1 cellular context compared by ENCODE assay signal in the genomic region with DNA sequence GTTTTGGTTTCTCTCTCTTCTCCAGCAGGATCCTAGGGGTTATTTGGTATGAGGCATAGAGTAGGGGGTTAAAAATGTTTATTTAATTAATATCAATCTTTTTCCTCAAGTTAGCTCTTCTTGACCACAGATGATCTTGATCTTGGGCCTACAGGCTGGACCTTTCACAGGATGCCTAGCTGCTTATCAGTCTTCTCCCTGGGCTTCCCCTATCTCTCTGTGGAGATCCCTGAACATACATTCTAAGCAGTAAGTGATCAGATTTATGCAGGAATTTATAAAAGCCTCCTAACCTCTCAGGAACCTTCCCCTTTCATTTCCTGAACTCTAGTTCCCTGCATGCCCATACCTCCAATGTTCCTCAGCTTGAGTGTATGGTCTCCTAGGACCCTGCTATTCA.
TF ChIP-seq lines count a peak whose summit lies in the region.

No MANE protein-coding gene starts in this region.

TF ChIP-seq in GM23338, 12 proteins besides CTCF, POLR2A, EP300 and RAD21 (continued from another document):
- TF ChIP-seq ZNF462 (CRISPR knock-in tag; IDR thresholded peaks at IDR 0.05) (no peak), NANOG (IDR thresholded peaks at IDR 0.05; ENCODE audit: borderline replicate concordance) (no peak)
